In the genomic region with DNA sequence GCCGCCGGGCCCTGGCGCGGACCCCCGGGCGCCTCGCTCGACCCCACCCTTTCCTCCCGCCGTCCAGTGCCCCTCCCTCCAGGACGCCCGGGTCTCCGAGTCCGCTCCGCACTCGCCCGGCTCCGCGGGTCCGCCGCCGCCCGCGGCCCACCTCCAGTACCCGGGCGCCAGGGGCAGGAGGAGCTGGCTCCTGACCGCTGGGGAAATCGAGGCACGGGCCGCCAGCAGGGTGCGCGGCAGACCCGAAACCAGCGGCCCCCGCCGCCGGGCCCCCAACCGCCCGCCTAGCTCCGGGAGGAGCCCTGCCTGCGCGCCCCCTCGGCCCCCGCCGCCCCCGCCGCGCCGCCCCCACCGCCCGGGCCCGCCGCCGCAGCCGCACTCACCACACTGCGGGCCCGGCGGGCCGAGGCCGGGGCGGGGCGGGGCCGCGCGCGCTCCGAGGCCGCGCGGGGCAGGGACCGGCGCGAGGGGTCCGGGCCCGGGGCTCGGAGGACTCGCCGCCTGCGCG, we compare ENCODE assay signal across 8 cellular contexts. TPM values are rescaled to one million over a fixed set of nuclear protein-coding genes. Genes with fewer than 3 reads are reported as not detected.
DNase-seq lines count a peak whose midpoint lies in the region; TF ChIP-seq lines count a peak whose summit lies in the region.

No MANE protein-coding gene starts in this region.

- DNase-seq in H7 (no peak), SJSA1 (ENCODE audit: low read depth in 1 of 2, low spot score in 2 of 2) (no peak), fibroblast of lung (ENCODE audit: low read depth in 2 of 2) (no peak), retinal pigment epithelial cell (ENCODE audit: low read depth) (no peak), GDM1 (lab: John Stamatoyannopoulos, UW) (no peak), NCI-H82 treated with DMSO at 0.1 percent for 48 hours (lab: John Stamatoyannopoulos, UW; ENCODE audit: unreplicated experiment) (no peak), NCI-H345 treated with DMSO at 0.1 percent for 48 hours (lab: John Stamatoyannopoulos, UW; ENCODE audit: unreplicated experiment) (no peak)

- H2AFZ ChIP-seq in fibroblast of lung (ENCODE audit: low read length), result no peak overlapping the region

- H3K27ac ChIP-seq in SJSA1 (peak overlapping the region; percentile 95), fibroblast of lung (ENCODE audit: insufficient read depth, low read length) (peak overlapping the region; percentile 92)

- H3K4me1 ChIP-seq in SJSA1 (replicated peaks) (peaks cover 33% of the 10 kb centered on the region), fibroblast of lung (ENCODE audit: control insufficient read depth, extremely low read depth, insufficient read depth, low read length) (peaks cover 21% of the 10 kb centered on the region)

- H4K20me1 ChIP-seq in fibroblast of lung (ENCODE audit: control insufficient read depth, extremely low read depth, insufficient read depth, low read length), result no peaks in the 10 kb centered on the region

- no peaks in the 10 kb centered on the region for H3K9me3 ChIP-seq in SJSA1 (replicated peaks)
- H3K9me3 ChIP-seq in fibroblast of lung (ENCODE audit: control insufficient read depth, insufficient read depth, low read depth, low read length), result no peaks in the 10 kb centered on the region

- peak overlapping the region; percentile 74 for H3K4me3 ChIP-seq in GM08714 (ENCODE audit: low read length)
- peak overlapping the region; percentile 67 for H3K4me3 ChIP-seq in H7 (ENCODE audit: insufficient read depth, low read depth, low read length)
- H3K4me3 ChIP-seq in SJSA1, result peak overlapping the region; percentile 91
- peak overlapping the region in 3 of 4 experiments; percentile 67 to 91 (median 83) for H3K4me3 ChIP-seq in fibroblast of lung (replicated peaks in 1 of 4; ENCODE audit: control extremely low read depth in 1 of 4, insufficient read depth in 1 of 4, low read depth in 3 of 4, low read length in 4 of 4)
- peak overlapping the region; percentile 79 for H3K4me3 ChIP-seq in retinal pigment epithelial cell (ENCODE audit: low read length)

- peaks cover 42% of the 10 kb centered on the region for H3K79me2 ChIP-seq in fibroblast of lung (ENCODE audit: control insufficient read depth, insufficient read depth, low read length)

- peak overlapping the region; percentile 98 for H3K4me2 ChIP-seq in fibroblast of lung (ENCODE audit: extremely low read depth, insufficient read depth, low read length)

- H3K36me3 ChIP-seq in H7 (replicated peaks; ENCODE audit: control insufficient read depth, insufficient read depth, low read length), result no peaks in the 10 kb centered on the region
- H3K36me3 ChIP-seq in SJSA1, result peaks cover 12% of the 10 kb centered on the region
- H3K36me3 ChIP-seq in fibroblast of lung (ENCODE audit: control insufficient read depth, insufficient read depth, low read length), result peaks cover 10% of the 10 kb centered on the region

- H3K27me3 ChIP-seq in H7 (ENCODE audit: control insufficient read depth, insufficient read depth, low read length) (peaks cover 10% of the 10 kb centered on the region), SJSA1 (replicated peaks) (0 out of 2 replicates have a peak, but pooled peaks cover 2% of the 10 kb centered on the region), fibroblast of lung (ENCODE audit: control insufficient read depth, insufficient read depth, low read length) (no peaks in the 10 kb centered on the region)

- peak overlapping the region; percentile 92 for H3K9ac ChIP-seq in fibroblast of lung (ENCODE audit: insufficient read depth, low read length)

- TF ChIP-seq CTCF in fibroblast of lung (conservative IDR thresholded peaks at IDR 0.05 in 1 of 2, IDR thresholded peaks at IDR 0.05 in 1 of 2; ENCODE audit: low read depth in 1 of 2, low read length in 2 of 2) (no peak), retinal pigment epithelial cell (conservative IDR thresholded peaks at IDR 0.05; ENCODE audit: low read depth, low read length) (no peak)

RNA-seq across cellular contexts. Expression of a gene that starts 0.3 kb away (rescaled TPM):
- total RNA-seq in H7 (2014; rRNA removed; shearing (Covaris generic)), result 27.0 and 31.7 TPM in 2 replicates
- total RNA-seq in SJSA1 (2014; rRNA removed; shearing (Covaris generic)), result 25.2 and 30.9 TPM in 2 replicates
- total RNA-seq in fibroblast of lung, result 18.0 and 20.6 TPM in 2 replicates
- 11.0 and 11.3 TPM in 2 replicates for polyA plus RNA-seq in fibroblast of lung
- 12.8 and 13.4 TPM in 2 replicates for polyA plus RNA-seq in fibroblast of lung (2012)
- polyA minus RNA-seq in fibroblast of lung (ENCODE audit: low replicate concordance), result 18.5 and 20.1 TPM in 2 replicates

RNA-seq across cellular contexts. Expression of a gene that starts 9.2 kb away (rescaled TPM):
- total RNA-seq in H7 (2014; rRNA removed; shearing (Covaris generic)), result 19.0 and 21.4 TPM in 2 replicates
- 23.9 and 34.7 TPM in 2 replicates for total RNA-seq in SJSA1 (2014; rRNA removed; shearing (Covaris generic))
- 14.9 and 18.7 TPM in 2 replicates for total RNA-seq in fibroblast of lung
- 3.3 and 4.4 TPM in 2 replicates for polyA plus RNA-seq in fibroblast of lung
- polyA plus RNA-seq in fibroblast of lung (2012), result 10.1 and 17.6 TPM in 2 replicates
- 39.3 and 50.8 TPM in 2 replicates for polyA minus RNA-seq in fibroblast of lung (ENCODE audit: low replicate concordance)

RNA-seq across cellular contexts. Expression of a gene that starts 9.9 kb away (rescaled TPM):
- 267 and 298 TPM in 2 replicates for total RNA-seq in H7 (2014; rRNA removed; shearing (Covaris generic))
- total RNA-seq in SJSA1 (2014; rRNA removed; shearing (Covaris generic)), result 67.3 and 83.5 TPM in 2 replicates
- 73.7 and 102 TPM in 2 replicates for total RNA-seq in fibroblast of lung
- 34.2 and 56.8 TPM in 2 replicates for polyA plus RNA-seq in fibroblast of lung
- polyA plus RNA-seq in fibroblast of lung (2012), result 52.2 and 74.6 TPM in 2 replicates
- 85.0 and 116 TPM in 2 replicates for polyA minus RNA-seq in fibroblast of lung (ENCODE audit: low replicate concordance)

RNA-seq across cellular contexts. Expression of a gene that starts 16.0 kb away (rescaled TPM):
- 21.0 and 37.0 TPM in 2 replicates for total RNA-seq in H7 (2014; rRNA removed; shearing (Covaris generic))
- 68.8 and 74.2 TPM in 2 replicates for total RNA-seq in SJSA1 (2014; rRNA removed; shearing (Covaris generic))
- 31.6 and 65.6 TPM in 2 replicates for total RNA-seq in fibroblast of lung
- 46.0 and 61.1 TPM in 2 replicates for polyA plus RNA-seq in fibroblast of lung
- 57.9 and 83.5 TPM in 2 replicates for polyA plus RNA-seq in fibroblast of lung (2012)
- polyA minus RNA-seq in fibroblast of lung (ENCODE audit: low replicate concordance), result 66.2 and 129 TPM in 2 replicates

RNA-seq across cellular contexts. Expression of a gene that starts 19.8 kb away (rescaled TPM):
- 0.24 and 0.30 TPM in 2 replicates for total RNA-seq in H7 (2014; rRNA removed; shearing (Covaris generic))
- not detected in 2 replicates for total RNA-seq in SJSA1 (2014; rRNA removed; shearing (Covaris generic))
- not detected in 2 replicates for total RNA-seq in fibroblast of lung
- polyA plus RNA-seq in fibroblast of lung, result not detected in 2 replicates
- 0.06 TPM in 1 of 2 replicates, not detected in the other for polyA plus RNA-seq in fibroblast of lung (2012)
- not detected in 2 replicates for polyA minus RNA-seq in fibroblast of lung (ENCODE audit: low replicate concordance)
